Comparison of ENCODE assay signal across 8 cellular contexts in genomic region chr1:181135462-181135781, GRCh38. TPM values are rescaled to one million over a fixed set of nuclear protein-coding genes. Genes with fewer than 3 reads are reported as not detected.
DNase-seq lines count a peak whose midpoint lies in the region; ATAC-seq and TF ChIP-seq lines count a peak whose summit lies in the region.

No MANE protein-coding gene starts in this region.

- DNase-seq in SIG-M5 treated with dmso at 0.1 percent for 504 hours (lab: John Stamatoyannopoulos, UW; ENCODE audit: unreplicated experiment) (peak; percentile 79), SIG-M5 (lab: John Stamatoyannopoulos, UW) (no peak), NCI-H526 (lab: John Stamatoyannopoulos, UW) (peak; percentile 34 to 78), mucosa of gallbladder (ENCODE audit: low spot score) (peak; percentile 48), Ammon's horn (ENCODE audit: low spot score) (no peak), NCI-H187 treated with DMSO at 0.1 percent for 48 hours (lab: John Stamatoyannopoulos, UW) (no peak)

- ATAC-seq in GM18907 (IDR thresholded peaks at IDR 0.05; ENCODE audit: unreplicated experiment), result no peak

- peak overlapping the region; percentile 14 to 71 (median 34) for H3K4me3 Mint-ChIP-seq in brain

- peaks cover 3% of the 10 kb centered on the region for H3K27me3 Mint-ChIP-seq in brain

- peaks cover 74% of the 10 kb centered on the region for H3K4me1 Mint-ChIP-seq in brain

- peak in 1 of 2 experiments; percentile 37 for TF ChIP-seq CTCF in brain (conservative IDR thresholded peaks at IDR 0.05)

- H3K36me3 Mint-ChIP-seq in brain, result no peaks in the 10 kb centered on the region

- H3K27ac Mint-ChIP-seq in brain, result peak overlapping the region; percentile 92 to 100 (median 99)

- H3K9me3 Mint-ChIP-seq in brain, result peaks cover 0 to 3% (median 0%) of the 10 kb centered on the region in 5 experiments

RNA-seq across cellular contexts. Expression of gene IER5, which starts 46.9 kb away (rescaled TPM):
- polyA plus RNA-seq in brain (ENCODE audit: insufficient read depth, low read depth, low replicate concordance), result 12.4 TPM
- 13.9 TPM for total RNA-seq in mucosa of gallbladder

Comparison
In these comparisons a context has a peak if more than half of its experiments do, and no peak if none do; other contexts are left out.
1. DNase-seq: peak in SIG-M5 treated with dmso at 0.1 percent for 504 hours (single experiment), NCI-H526 (2 of 2) and mucosa of gallbladder (single experiment); none in SIG-M5 (single experiment), Ammon's horn (single experiment) and NCI-H187 treated with DMSO at 0.1 percent for 48 hours (single experiment).